Comparison of ENCODE assay signal across 8 cellular contexts in genomic region chr1:31705080-31705866, GRCh38. TPM values are rescaled to one million over a fixed set of nuclear protein-coding genes. Genes with fewer than 3 reads are reported as not detected.
DNase-seq lines count a peak whose midpoint lies in the region; ATAC-seq and TF ChIP-seq lines count a peak whose summit lies in the region.

No MANE protein-coding gene starts in this region.

- TF ChIP-seq POLR2A in esophagus muscularis mucosa (IDR thresholded peaks at IDR 0.05; ENCODE audit: low read depth), result no peak
- no peak for TF ChIP-seq POLR2A in testis (IDR thresholded peaks at IDR 0.05)

- in situ Hi-C loops in KBM-7 (cut with MboI; ENCODE audit: low pct_unique_long_range_greater_than_20kb, low sequenced_read_pairs), result no loop called here

- H3K4me3 Mint-ChIP-seq in CD4-positive, CD25-positive, alpha-beta regulatory T cell, result peak overlapping the region in 1 of 4 donors; percentile 69
- H3K4me3 Mint-ChIP-seq in nephron progenitor cell, result no peak overlapping the region

- no peak overlapping the region for H3K27ac Mint-ChIP-seq in CD4-positive, CD25-positive, alpha-beta regulatory T cell
- H3K27ac Mint-ChIP-seq in nephron progenitor cell, result no peak overlapping the region

- no peak overlapping the region for H3K27ac ChIP-seq in CD4-positive, CD25-positive, alpha-beta regulatory T cell (ENCODE audit: insufficient read depth, low read length, poor library complexity, severe bottlenecking)
- H3K27ac ChIP-seq in esophagus muscularis mucosa (replicated peaks in 1 of 4), result peak overlapping the region; percentile 81 to 87 (median 84)
- peak overlapping the region; percentile 29 to 82 for H3K27ac ChIP-seq in testis

- WGBS in esophagus muscularis mucosa, result 59% methylated on average over 7 of the region's 23 CpGs
- WGBS in testis, 2 donors, result 30 to 38% methylated on average over 17 to 20 of the region's 23 CpGs

- H3K36me3 Mint-ChIP-seq in CD4-positive, CD25-positive, alpha-beta regulatory T cell, result no peaks in the 10 kb centered on the region
- H3K36me3 Mint-ChIP-seq in nephron progenitor cell (ENCODE audit: low read depth), result no peaks in the 10 kb centered on the region

- H3K27me3 ChIP-seq in CD4-positive, CD25-positive, alpha-beta regulatory T cell (ENCODE audit: control insufficient read depth, insufficient read depth, low read length), result peaks cover 5% of the 10 kb centered on the region
- H3K27me3 ChIP-seq in esophagus muscularis mucosa, result no peaks in the 10 kb centered on the region
- H3K27me3 ChIP-seq in testis, result no peaks in the 10 kb centered on the region

- peak; percentile 27 to 47 (median 44) for TF ChIP-seq CTCF in esophagus muscularis mucosa (IDR thresholded peaks at IDR 0.05)
- no peak for TF ChIP-seq CTCF in nephron progenitor cell (IDR thresholded peaks at IDR 0.05)
- no peak for TF ChIP-seq CTCF in testis (IDR thresholded peaks at IDR 0.05)

- H3K27me3 Mint-ChIP-seq in CD4-positive, CD25-positive, alpha-beta regulatory T cell, result peaks cover 25% of the 10 kb centered on the region
- H3K27me3 Mint-ChIP-seq in nephron progenitor cell (ENCODE audit: low read depth, poor library complexity), result peaks cover 20% of the 10 kb centered on the region

- no peak for TF ChIP-seq EP300 in esophagus muscularis mucosa (IDR thresholded peaks at IDR 0.05)

- DNase-seq in CD4-positive, CD25-positive, alpha-beta regulatory T cell, result peak in 1 of 3 donors; percentile 16
- DNase-seq in KBM-7 (peak; percentile 36), esophagus muscularis mucosa (ENCODE audit: extremely low spot score) (no peak), nephron progenitor cell (peak; percentile 52), testis (peak; percentile 64)
- peak; percentile 18 for DNase-seq in activated CD8-positive, alpha-beta memory T cell treated with anti-CD3 and anti-CD28 coated beads, Interleukin-2, amount 50 U/mL, for 1 hour (ENCODE audit: extremely low read depth)

- H3K4me3 ChIP-seq in CD4-positive, CD25-positive, alpha-beta regulatory T cell (ENCODE audit: low read depth, low read length), result no peak overlapping the region
- H3K4me3 ChIP-seq in esophagus muscularis mucosa (peak overlapping the region; percentile 52 to 59 (median 54)), testis (peak overlapping the region in 1 of 2 donors; percentile 52)

- no peaks in the 10 kb centered on the region for H3K9me3 ChIP-seq in CD4-positive, CD25-positive, alpha-beta regulatory T cell (ENCODE audit: control insufficient read depth in 2 of 2, low read length in 2 of 2)
- no peaks in the 10 kb centered on the region for H3K9me3 ChIP-seq in esophagus muscularis mucosa
- no peaks in the 10 kb centered on the region for H3K9me3 ChIP-seq in testis

- H3K9me3 Mint-ChIP-seq in CD4-positive, CD25-positive, alpha-beta regulatory T cell, result peaks cover 0 to 2% (median 0%) of the 10 kb centered on the region in 7 donors
- H3K9me3 Mint-ChIP-seq in nephron progenitor cell, result no peaks in the 10 kb centered on the region

- no peaks in the 10 kb centered on the region for H3K36me3 ChIP-seq in CD4-positive, CD25-positive, alpha-beta regulatory T cell (ENCODE audit: control insufficient read depth, insufficient read depth, low read length)
- H3K36me3 ChIP-seq in esophagus muscularis mucosa, result no peaks in the 10 kb centered on the region
- no peaks in the 10 kb centered on the region for H3K36me3 ChIP-seq in testis (ENCODE audit: low read depth, missing control alignments)

- peaks cover 14% of the 10 kb centered on the region for H3K4me1 ChIP-seq in CD4-positive, CD25-positive, alpha-beta regulatory T cell (ENCODE audit: control insufficient read depth, insufficient read depth, low read length, poor library complexity, severe bottlenecking)
- peaks cover 40 to 66% (median 54%) of the 10 kb centered on the region in 4 donors for H3K4me1 ChIP-seq in esophagus muscularis mucosa
- H3K4me1 ChIP-seq in testis, result peaks cover 27% of the 10 kb centered on the region

- peak; percentile 38 to 52 for ATAC-seq in CD4-positive, CD25-positive, alpha-beta regulatory T cell (ENCODE audit: low read depth in 2 of 2)
- no peak for ATAC-seq in HG02610 (IDR thresholded peaks at IDR 0.05; ENCODE audit: unreplicated experiment)
- ATAC-seq in HG03196 (IDR thresholded peaks at IDR 0.05; ENCODE audit: unreplicated experiment), result no peak

- H3K4me1 Mint-ChIP-seq in CD4-positive, CD25-positive, alpha-beta regulatory T cell, result peaks cover 0 to 26% (median 8%) of the 10 kb centered on the region in 4 donors
- peaks cover 59% of the 10 kb centered on the region for H3K4me1 Mint-ChIP-seq in nephron progenitor cell

- intact Hi-C loops in esophagus muscularis mucosa (cut with DNase I) (loop anchor here (10.0 kb wide), 1 partner anchor 140 kb away; no protein-coding TSS in a partner anchor), testis (cut with DNase I; ENCODE audit: low total_unique reads) (no loop called here)

RNA-seq across cellular contexts. Expression of gene COL16A1, which starts 1.5 kb away (rescaled TPM):
- total RNA-seq in CD4-positive, CD25-positive, alpha-beta regulatory T cell, result not detected
- not detected for polyA plus RNA-seq in CD4-positive, CD25-positive, alpha-beta regulatory T cell
- total RNA-seq in esophagus muscularis mucosa (10 to 100 TPM; 35.1 to 62.7 (median 47.6) TPM), testis (100 to 1,000 TPM; 101 to 120 TPM)
- polyA plus RNA-seq in testis (ENCODE audit: insufficient read depth, low read depth, low replicate concordance), result 96.4 TPM

RNA-seq across cellular contexts. Expression of gene ADGRB2, which starts 58.9 kb away (rescaled TPM):
- 1.9 TPM for total RNA-seq in CD4-positive, CD25-positive, alpha-beta regulatory T cell
- polyA plus RNA-seq in CD4-positive, CD25-positive, alpha-beta regulatory T cell, result under 1 TPM; 0.19 to 0.49 (median 0.31) TPM
- 1 to 10 TPM in 2 of 4 donors, under 1 TPM in 2; 0.83 to 4.2 (median 2.1) TPM for total RNA-seq in esophagus muscularis mucosa
- 10 to 100 TPM; 15.7 to 18.0 TPM for total RNA-seq in testis
- polyA plus RNA-seq in testis (ENCODE audit: insufficient read depth, low read depth, low replicate concordance), result 11.8 TPM

Comparison
In these comparisons a context has a peak if more than half of its experiments do, and no peak if none do; other contexts are left out.
1. ATAC-seq: peak in CD4-positive, CD25-positive, alpha-beta regulatory T cell (2 of 2); none in HG02610 (single experiment) and HG03196 (single experiment).
2. CTCF ChIP-seq: peak in esophagus muscularis mucosa (3 of 3); none in nephron progenitor cell (single experiment) and testis (0 of 3).
3. RNA of gene COL16A1, which starts 1.5 kb away (total RNA-seq): 101 to 120 TPM in testis and 35.1 to 62.7 TPM in esophagus muscularis mucosa; not detected in CD4-positive, CD25-positive, alpha-beta regulatory T cell (single experiment); every median in the first group is over 10 times any median in the second.